Comparison of ENCODE assay signal across 28 cellular contexts in genomic region chr18:10036479-10036878, GRCh38.
DNase-seq lines count a peak whose midpoint lies in the region; ATAC-seq, FAIRE-seq and TF ChIP-seq lines count a peak whose summit lies in the region.
"Had no signal": no experiment of that assay in that cellular context is flagged by ENCODE, and none has a peak within 500 bp of the region (broad histone marks: within the 10 kb centered on the region; RNA-seq: fewer than 3 reads in every experiment).

No MANE protein-coding gene starts in this region.

- FAIRE-seq in HepG2 (lab: Jason Lieb, UNC) (no peak), frontal cortex (lab: Jason Lieb, UNC) (no peak)
- FAIRE-seq: endothelial cell of umbilical vein had no signal

- TF ChIP-seq EP300 in HepG2 (IDR thresholded peaks at IDR 0.05; ENCODE audit: low read depth in 2 of 2, low read length in 2 of 2), result no peak
- TF ChIP-seq EP300 in HepG2 (CRISPR knock-in tag; IDR thresholded peaks at IDR 0.05; ENCODE audit: borderline replicate concordance), result no peak

- WGBS in HepG2 (ENCODE audit: low lambda C conversion rate), result 53% methylated on average over 5 of the region's 6 CpGs
- 70% methylated on average over 6 of the region's 6 CpGs for WGBS in right lobe of liver (ENCODE audit: insufficient coverage, low coverage, low lambda C conversion rate, missing lambda C conversion rate)
- 93% methylated on average over 6 of the region's 6 CpGs for WGBS in endodermal cell (ENCODE audit: insufficient coverage in 1 of 2, insufficient read length in 1 of 2), 2 experiments

- no TSS peak for BruUV-seq in HepG2 (replicated peaks; lab: Mats Ljungman, UMichigan)

- TF ChIP-seq CTCF in HepG2 (CRISPR knock-in tag; IDR thresholded peaks at IDR 0.05) (no peak), right lobe of liver (IDR thresholded peaks at IDR 0.05) (no peak), endodermal cell (conservative IDR thresholded peaks at IDR 0.05) (no peak), osteoblast (IDR thresholded peaks at IDR 0.05; ENCODE audit: extremely low read depth, low read depth, low read length) (no peak), vagina (IDR thresholded peaks at IDR 0.05) (no peak), HFFc6 (IDR thresholded peaks at IDR 0.05) (no peak)

- H3K36me3 ChIP-seq in HepG2 (replicated peaks in 1 of 2; ENCODE audit: control insufficient read depth in 1 of 2, insufficient read depth in 2 of 2, low read length in 2 of 2) (no peaks in the 10 kb centered on the region), right lobe of liver (no peaks in the 10 kb centered on the region), endodermal cell (ENCODE audit: control insufficient read depth, insufficient read depth, low read length) (no peaks in the 10 kb centered on the region), osteoblast (ENCODE audit: insufficient read depth, low read length) (no peaks in the 10 kb centered on the region), vagina (no peaks in the 10 kb centered on the region)
- H3K36me3 ChIP-seq: ascending aorta; BLaER1 treated with 17β-estradiol and CSF1 and Interleukin-3, amounts not matched to agents 10 nM and 100 nM; heart left ventricle had no signal

- no peak overlapping the region for H2AFZ ChIP-seq in HepG2 (ENCODE audit: low read length)
- peak overlapping the region; percentile 13 for H2AFZ ChIP-seq in osteoblast (ENCODE audit: low read length)

- no peak for TF ChIP-seq RAD21 in HepG2 (CRISPR knock-in tag; IDR thresholded peaks at IDR 0.05)

- H3K4me3 ChIP-seq in HepG2 (replicated peaks in 1 of 3; ENCODE audit: insufficient read depth in 1 of 3, low read depth in 2 of 3, low read length in 3 of 3) (no peak overlapping the region), right lobe of liver (no peak overlapping the region), endodermal cell (ENCODE audit: low read length) (no peak overlapping the region), osteoblast (ENCODE audit: insufficient read depth, low read length) (peak overlapping the region; percentile 6), vagina (no peak overlapping the region)
- H3K4me3 ChIP-seq: ascending aorta; BLaER1 treated with 17β-estradiol and CSF1 and Interleukin-3, amounts not matched to agents 10 nM and 100 nM; dorsolateral prefrontal cortex; heart left ventricle had no signal

- POLR2A ChIA-PET in HepG2 (lab: Yijun Ruan, JAX), result no interaction called here

- H3K27me3 Mint-ChIP-seq in endodermal cell (ENCODE audit: insufficient read depth) (peaks cover 8% of the 10 kb centered on the region), HFFc6 (ENCODE audit: insufficient read depth) (peaks cover 22% of the 10 kb centered on the region)

- H3K36me3 Mint-ChIP-seq in endodermal cell (ENCODE audit: low read depth) (no peaks in the 10 kb centered on the region), HFFc6 (ENCODE audit: low read depth) (peaks cover 1% of the 10 kb centered on the region)
- H3K36me3 Mint-ChIP-seq: activated CD8-positive, alpha-beta memory T cell treated with anti-CD3 and anti-CD28 coated beads, Interleukin-2, amount 10 ng/mL, durations not matched to agents 7 days and 5 days; activated naive CD4-positive, alpha-beta T cell treated with anti-CD3 and anti-CD28 coated beads, Interleukin-2, amount 50 U/mL, for 24 hours; IgD-negative memory B cell had no signal

- H3K9ac ChIP-seq in HepG2 (ENCODE audit: insufficient read depth, low read depth, low read length) (no peak overlapping the region), endodermal cell (ENCODE audit: extremely low read depth, low read length, poor library complexity, severe bottlenecking) (no peak overlapping the region)
- H3K9ac ChIP-seq: BLaER1 treated with 17β-estradiol and CSF1 and Interleukin-3, amounts not matched to agents 10 nM and 100 nM had no signal

- H3K4me1 ChIP-seq in HepG2 (ENCODE audit: insufficient read depth, low read length), result 0 out of 2 replicates have a peak, but pooled peaks cover 6% of the 10 kb centered on the region
- H3K4me1 ChIP-seq in right lobe of liver, result no peaks in the 10 kb centered on the region
- H3K4me1 ChIP-seq in endodermal cell (ENCODE audit: control insufficient read depth, insufficient read depth, low read length), result no peaks in the 10 kb centered on the region
- peaks cover 22% of the 10 kb centered on the region for H3K4me1 ChIP-seq in osteoblast (ENCODE audit: insufficient read depth, low read length)
- H3K4me1 ChIP-seq in vagina, result peaks cover 50% of the 10 kb centered on the region

- no peak for TF ChIP-seq POLR2A in HepG2 (IDR thresholded peaks at IDR 0.05; ENCODE audit: insufficient read depth in 1 of 2, low read depth in 2 of 2, low read length in 2 of 2)
- no peak for TF ChIP-seq POLR2A in right lobe of liver (IDR thresholded peaks at IDR 0.05)
- no peak for TF ChIP-seq POLR2A in vagina (IDR thresholded peaks at IDR 0.05)

- H4K20me1 ChIP-seq in HepG2 (ENCODE audit: insufficient read depth, low read length) (no peaks in the 10 kb centered on the region), osteoblast (ENCODE audit: insufficient read depth, low read length) (no peaks in the 10 kb centered on the region)
- H4K20me1 ChIP-seq: BLaER1 treated with 17β-estradiol and CSF1 and Interleukin-3, amounts not matched to agents 10 nM and 100 nM had no signal

- in situ Hi-C loops in HepG2 (cut with HindIII; ENCODE audit: extremely low pct_ligation_motif_present, low pct_unique_long_range_greater_than_20kb), result no loop called here

- intact Hi-C loops in HepG2 (cut with micrococcal nuclease; ENCODE audit: unreplicated experiment), result loop anchor here (2.0 kb wide), 1 partner anchor 66 kb away; no protein-coding TSS in a partner anchor
- intact Hi-C loops in right lobe of liver (cut with DNase I), result no loop called here
- intact Hi-C loops in vagina (cut with DNase I), result no loop called here

- H3K27ac ChIP-seq in HepG2 (ENCODE audit: extremely low read length, insufficient read depth, low read length), result no peak overlapping the region
- no peak overlapping the region for H3K27ac ChIP-seq in right lobe of liver
- no peak overlapping the region for H3K27ac ChIP-seq in endodermal cell (ENCODE audit: low read depth, low read length)
- H3K27ac ChIP-seq in osteoblast (ENCODE audit: low read depth, low read length), result no peak overlapping the region
- peak overlapping the region; percentile 80 for H3K27ac ChIP-seq in vagina
- H3K27ac ChIP-seq: BLaER1 treated with 17β-estradiol and CSF1 and Interleukin-3, amounts not matched to agents 10 nM and 100 nM had no signal

- H3K9me3 ChIP-seq in HepG2 (ENCODE audit: low read length), result no peaks in the 10 kb centered on the region
- peaks cover 0 to 4% (median 0%) of the 10 kb centered on the region in 4 donors for H3K9me3 ChIP-seq in right lobe of liver
- H3K9me3 ChIP-seq in endodermal cell (ENCODE audit: control insufficient read depth, low read length), result peaks cover 3% of the 10 kb centered on the region
- H3K9me3 ChIP-seq in osteoblast (ENCODE audit: low read depth, low read length), result no peaks in the 10 kb centered on the region
- no peaks in the 10 kb centered on the region for H3K9me3 ChIP-seq in vagina
- H3K9me3 ChIP-seq: ascending aorta had no signal

- no peaks in the 10 kb centered on the region for H3K79me2 ChIP-seq in HepG2 (ENCODE audit: insufficient read depth, low read length)
- no peaks in the 10 kb centered on the region for H3K79me2 ChIP-seq in osteoblast (ENCODE audit: insufficient read depth, low read length)

- H3K4me1 Mint-ChIP-seq in endodermal cell, result peaks cover 7% of the 10 kb centered on the region
- peaks cover 29% of the 10 kb centered on the region for H3K4me1 Mint-ChIP-seq in HFFc6 (ENCODE audit: low read depth)
- H3K4me1 Mint-ChIP-seq: activated CD8-positive, alpha-beta memory T cell treated with anti-CD3 and anti-CD28 coated beads, Interleukin-2, amount 10 ng/mL, durations not matched to agents 7 days and 5 days had no signal

- H3K27ac Mint-ChIP-seq in endodermal cell (no peak overlapping the region), HFFc6 (no peak overlapping the region)
- H3K27ac Mint-ChIP-seq: activated CD8-positive, alpha-beta memory T cell treated with anti-CD3 and anti-CD28 coated beads, Interleukin-2, amount 10 ng/mL, durations not matched to agents 7 days and 5 days; activated naive CD4-positive, alpha-beta T cell treated with anti-CD3 and anti-CD28 coated beads, Interleukin-2, amount 50 U/mL, for 24 hours; IgD-negative memory B cell; natural killer cell treated with Interleukin-12 subunit alpha and Interleukin-12 subunit beta and Interleukin-15 and Interleukin-18, amount 100 ng/mL, for 72 hours had no signal

- ATAC-seq in HepG2 (no peak), right lobe of liver (no peak)
- ATAC-seq: activated CD8-positive, alpha-beta memory T cell treated with anti-CD3 and anti-CD28 coated beads, Interleukin-2, amount 10 ng/mL, durations not matched to agents 7 days and 5 days; HCT116; heart left ventricle; left lobe of liver; natural killer cell treated with Interleukin-12 subunit alpha and Interleukin-12 subunit beta and Interleukin-15 and Interleukin-18, amount 100 ng/mL, for 72 hours; Right ventricle myocardium inferior had no signal

- H3K4me2 ChIP-seq in HepG2 (ENCODE audit: low read depth, low read length), result no peak overlapping the region
- H3K4me2 ChIP-seq in osteoblast (ENCODE audit: insufficient read depth, low read length), result peak overlapping the region; percentile 18

- H3K27me3 ChIP-seq in HepG2 (ENCODE audit: control insufficient read depth in 1 of 2, insufficient read depth in 2 of 2, low read length in 2 of 2) (no peaks in the 10 kb centered on the region), right lobe of liver (no peaks in the 10 kb centered on the region), endodermal cell (ENCODE audit: control insufficient read depth, insufficient read depth, low read length, poor library complexity, severe bottlenecking) (no peaks in the 10 kb centered on the region), osteoblast (ENCODE audit: insufficient read depth, low read length) (no peaks in the 10 kb centered on the region), vagina (no peaks in the 10 kb centered on the region)
- H3K27me3 ChIP-seq: ascending aorta; BLaER1 treated with 17β-estradiol and CSF1 and Interleukin-3, amounts not matched to agents 10 nM and 100 nM; heart left ventricle had no signal

- CTCF ChIA-PET in HepG2 (lab: Yijun Ruan, JAX; ENCODE audit: low intra/inter-chr PET ratio, low total read pairs), result no interaction called here

- H3K4me3 Mint-ChIP-seq in endodermal cell (no peak overlapping the region), HFFc6 (no peak overlapping the region)
- H3K4me3 Mint-ChIP-seq: activated CD8-positive, alpha-beta memory T cell treated with anti-CD3 and anti-CD28 coated beads, Interleukin-2, amount 10 ng/mL, durations not matched to agents 7 days and 5 days; activated naive CD4-positive, alpha-beta T cell treated with anti-CD3 and anti-CD28 coated beads, Interleukin-2, amount 50 U/mL, for 24 hours; IgD-negative memory B cell; natural killer cell treated with Interleukin-12 subunit alpha and Interleukin-12 subunit beta and Interleukin-15 and Interleukin-18, amount 100 ng/mL, for 72 hours had no signal

- H3K9me3 Mint-ChIP-seq in endodermal cell (peaks cover 6% of the 10 kb centered on the region), HFFc6 (peaks cover under 1% of the 10 kb centered on the region; the same call in 1 of the 2 replicates)

- DNase-seq in HepG2 (ENCODE audit: low spot score) (no peak), right lobe of liver (no peak), endodermal cell (peak; percentile 15), osteoblast (ENCODE audit: insufficient read length, low spot score, missing footprints) (peak; percentile 80), vagina (ENCODE audit: extremely low spot score in 2 of 2) (no peak), NCI-H1092 treated with DMSO at 0.1 percent for 48 hours (lab: John Stamatoyannopoulos, UW) (no peak), frontal cortex (ENCODE audit: low spot score in 2 of 2) (no peak), HFFc6 (no peak)
- DNase-seq: activated CD4-positive, alpha-beta T cell treated with anti-CD3 and anti-CD28 coated beads, Interleukin-2, amount 50 U/mL, for 1 hour; activated CD8-positive, alpha-beta memory T cell treated with anti-CD3 and anti-CD28 coated beads, Interleukin-2, amount 10 ng/mL, durations not matched to agents 7 days and 5 days; Caco-2; dorsolateral prefrontal cortex; heart left ventricle; NCI-H1105 treated with DMSO at 0.1 percent for 48 hours; NCI-H2081; NCI-H345; NCI-H748 treated with DMSO at 0.1 percent for 48 hours; posterior cingulate gyrus; T1000 had no signal

Comparison
In these comparisons a context has a peak if more than half of its experiments do, and no peak if none do; other contexts are left out.
1. DNase-seq: peak in endodermal cell (single experiment) and osteoblast (single experiment); none in HepG2 (single experiment), right lobe of liver (0 of 3), vagina (0 of 2), NCI-H1092 treated with DMSO at 0.1 percent for 48 hours (single experiment), frontal cortex (0 of 2) and HFFc6 (single experiment).